Comparison of ENCODE assay signal across 1 cellular context in genomic region chrY:14524246-14525180, GRCh38.
TF ChIP-seq lines count a peak whose summit lies in the region.

NLGN4Y (plus strand) TSS chrY:14524529; CDS start chrY:14622120, 97,591 bp downstream.

TF ChIP-seq in H1, 55 proteins besides CTCF, POLR2A, EP300 and RAD21 (continued from another document):
- no peak for TF ChIP-seq ATF3 (IDR thresholded peaks at IDR 0.05; ENCODE audit: insufficient read depth, low read depth, low read length)
- no peak for TF ChIP-seq GTF2F1 (IDR thresholded peaks at IDR 0.05; ENCODE audit: borderline replicate concordance, low read depth, low read length)
- no peak for TF ChIP-seq NRF1 (IDR thresholded peaks at IDR 0.05; ENCODE audit: low read depth, low read length)
- no peak for TF ChIP-seq BACH1 (IDR thresholded peaks at IDR 0.05; ENCODE audit: low read length)
- TF ChIP-seq CHD7 (IDR thresholded peaks at IDR 0.05; ENCODE audit: insufficient replicate concordance, low read length): no peak
- peak; percentile 49 for TF ChIP-seq KDM4A (IDR thresholded peaks at IDR 0.05; ENCODE audit: low read depth, low read length, severe bottlenecking)
- TF ChIP-seq CREB1 (IDR thresholded peaks at IDR 0.05): no peak
- TF ChIP-seq CEBPB (IDR thresholded peaks at IDR 0.05; ENCODE audit: low read depth, low read length): no peak
- no peak for TF ChIP-seq KDM1A (IDR thresholded peaks at IDR 0.05; ENCODE audit: borderline replicate concordance, low read length)
- no peak for TF ChIP-seq POU5F1 (IDR thresholded peaks at IDR 0.05; ENCODE audit: low read depth, low read length)
- TF ChIP-seq GABPA (IDR thresholded peaks at IDR 0.05; ENCODE audit: borderline replicate concordance, insufficient read depth, low read length): no peak
- peak; percentile 63 for TF ChIP-seq ASH2L (IDR thresholded peaks at IDR 0.05; ENCODE audit: low read length)
- no peak for TF ChIP-seq MAFK (IDR thresholded peaks at IDR 0.05; ENCODE audit: low read depth, low read length)
- peak; percentile 40; the same call in 1 of the 2 replicates for TF ChIP-seq TBP (IDR thresholded peaks at IDR 0.05; ENCODE audit: low read depth, low read length)
- TF ChIP-seq ZNF274 (IDR thresholded peaks at IDR 0.05; ENCODE audit: borderline replicate concordance, extremely low read depth, low read length): no peak
- TF ChIP-seq KDM5A (IDR thresholded peaks at IDR 0.05; ENCODE audit: low read length): no peak
- no peak for TF ChIP-seq SIX5 (IDR thresholded peaks at IDR 0.05; ENCODE audit: low read depth, low read length)
- no peak for TF ChIP-seq CBX5 (IDR thresholded peaks at IDR 0.05; ENCODE audit: low read depth, low read length)
- TF ChIP-seq HDAC2 (IDR thresholded peaks at IDR 0.05; ENCODE audit: borderline replicate concordance in 1 of 2, low read depth in 2 of 2, low read length in 2 of 2): no peak
- no peak for TF ChIP-seq RNF2 (IDR thresholded peaks at IDR 0.05; ENCODE audit: borderline replicate concordance, low read depth, low read length, missing control alignments, poor library complexity, severe bottlenecking)
- peak; percentile 28 for TF ChIP-seq SAP30 (IDR thresholded peaks at IDR 0.05; ENCODE audit: insufficient read depth, insufficient replicate concordance, low read length)
- TF ChIP-seq E2F6 (IDR thresholded peaks at IDR 0.05): no peak
- no peak for TF ChIP-seq ATF2 (IDR thresholded peaks at IDR 0.05; ENCODE audit: low read length)
- TF ChIP-seq TAF1 (IDR thresholded peaks at IDR 0.05; ENCODE audit: low read depth, low read length): no peak
- no peak for TF ChIP-seq POLR2AphosphoS5 (IDR thresholded peaks at IDR 0.05; ENCODE audit: low read depth, low read length)
- TF ChIP-seq SRF (IDR thresholded peaks at IDR 0.05; ENCODE audit: low read depth, low read length): no peak
- TF ChIP-seq YY1 (IDR thresholded peaks at IDR 0.05; ENCODE audit: low read depth, low read length): no peak
- TF ChIP-seq CHD1 (IDR thresholded peaks at IDR 0.05; ENCODE audit: low read depth, low read length): no peak
- peak; percentile 25; the same call in 1 of the 2 replicates for TF ChIP-seq SUZ12 (IDR thresholded peaks at IDR 0.05; ENCODE audit: low read length)
- no peak for TF ChIP-seq USF2 (IDR thresholded peaks at IDR 0.05; ENCODE audit: low read length)
- TF ChIP-seq CTBP2 (IDR thresholded peaks at IDR 0.05; ENCODE audit: borderline replicate concordance, insufficient read depth, insufficient read length, low read length): no peak
- no peak for TF ChIP-seq SP2 (IDR thresholded peaks at IDR 0.05; ENCODE audit: low read length)
- TF ChIP-seq RFX5 (IDR thresholded peaks at IDR 0.05; ENCODE audit: borderline replicate concordance, low read depth, low read length): no peak
- no peak for TF ChIP-seq JUN (IDR thresholded peaks at IDR 0.05; ENCODE audit: low read depth, low read length)
- TF ChIP-seq SIRT6 (IDR thresholded peaks at IDR 0.05; ENCODE audit: low read length): no peak
- TF ChIP-seq RXRA (IDR thresholded peaks at IDR 0.05; ENCODE audit: insufficient read depth, low read depth, low read length): no peak
- no peak for TF ChIP-seq JUND (IDR thresholded peaks at IDR 0.05; ENCODE audit: low read length)
